Comparison of ENCODE assay signal across 8 cellular contexts in genomic region chrX:49163555-49164419, GRCh38. TPM values are rescaled to one million over a fixed set of nuclear protein-coding genes. Genes with fewer than 3 reads are reported as not detected.
DNase-seq lines count a peak whose midpoint lies in the region; ATAC-seq and TF ChIP-seq lines count a peak whose summit lies in the region.

No MANE protein-coding gene starts in this region.

- DNase-seq in COLO829 (ENCODE audit: low spot score) (peak; percentile 78), fibroblast of gingiva (ENCODE audit: low read depth) (peak; percentile 82), naive B cell (peak; percentile 81)
- peak; percentile 77 for DNase-seq in activated T-helper 1 cell treated with anti-CD3 and anti-CD28 coated beads, Interleukin-12 subunit alpha, Interleukin-12 subunit beta, Interleukin-2, Interleukin-4 antibody, amounts not matched to agents 30 ng/mL and 10 ng/mL and 1 ng/mL, durations not matched to agents 14 hours and 24 hours and 36 hours (ENCODE audit: low spot score)
- peak; percentile 54 to 80 (median 73) for DNase-seq in stimulated activated naive CD4-positive, alpha-beta T cell (lab: John Stamatoyannopoulos, UW)

- peaks cover 12 to 15% (median 15%) of the 10 kb centered on the region in 3 donors for H3K4me1 Mint-ChIP-seq in IgD-negative memory B cell
- peaks cover 23% of the 10 kb centered on the region for H3K4me1 Mint-ChIP-seq in activated T-helper 1 cell treated with anti-CD3 and anti-CD28 coated beads, Interleukin-12 subunit alpha, Interleukin-12 subunit beta, Interleukin-2, Interleukin-4 antibody, amounts not matched to agents 30 ng/mL and 10 ng/mL and 1 ng/mL, durations not matched to agents 14 hours and 24 hours and 36 hours (ENCODE audit: low read depth)
- peaks cover 23 to 41% (median 28%) of the 10 kb centered on the region in 3 donors for H3K4me1 Mint-ChIP-seq in naive B cell

- H3K27me3 Mint-ChIP-seq in IgD-negative memory B cell, result peaks cover under 1% of the 10 kb centered on the region
- peaks cover 4% of the 10 kb centered on the region for H3K27me3 Mint-ChIP-seq in activated T-helper 1 cell treated with anti-CD3 and anti-CD28 coated beads, Interleukin-12 subunit alpha, Interleukin-12 subunit beta, Interleukin-2, Interleukin-4 antibody, amounts not matched to agents 30 ng/mL and 10 ng/mL and 1 ng/mL, durations not matched to agents 14 hours and 24 hours and 36 hours (ENCODE audit: insufficient read depth)
- H3K27me3 Mint-ChIP-seq in naive B cell, result no peaks in the 10 kb centered on the region

- intact Hi-C loops in activated T-helper 1 cell treated with anti-CD3 and anti-CD28 coated beads, Interleukin-12 subunit alpha, Interleukin-12 subunit beta, Interleukin-2, Interleukin-4 antibody, amounts not matched to agents 30 ng/mL and 10 ng/mL and 1 ng/mL, durations not matched to agents 14 hours and 24 hours and 36 hours (cut with micrococcal nuclease), result loop anchor here (1.0 to 10.0 kb wide), 6 partner anchors 8 to 1679 kb away; partner anchors contain the start of genes GRIPAP1, HDAC6, PIM2 and SLC35A2

- H3K9me3 Mint-ChIP-seq in IgD-negative memory B cell (no peaks in the 10 kb centered on the region), naive B cell (peaks cover 0 to 3% (median 0%) of the 10 kb centered on the region in 7 donors)
- H3K9me3 Mint-ChIP-seq in activated T-helper 1 cell treated with anti-CD3 and anti-CD28 coated beads, Interleukin-12 subunit alpha, Interleukin-12 subunit beta, Interleukin-2, Interleukin-4 antibody, amounts not matched to agents 30 ng/mL and 10 ng/mL and 1 ng/mL, durations not matched to agents 14 hours and 24 hours and 36 hours, result no peaks in the 10 kb centered on the region

- H3K4me3 Mint-ChIP-seq in IgD-negative memory B cell (peak overlapping the region; percentile 77 to 92 (median 84)), naive B cell (peak overlapping the region; percentile 71 to 91 (median 85))
- peak overlapping the region; percentile 69 for H3K4me3 Mint-ChIP-seq in activated T-helper 1 cell treated with anti-CD3 and anti-CD28 coated beads, Interleukin-12 subunit alpha, Interleukin-12 subunit beta, Interleukin-2, Interleukin-4 antibody, amounts not matched to agents 30 ng/mL and 10 ng/mL and 1 ng/mL, durations not matched to agents 14 hours and 24 hours and 36 hours

- ATAC-seq in GM21390 (IDR thresholded peaks at IDR 0.05; ENCODE audit: unreplicated experiment) (peak; percentile 50), naive B cell (ENCODE audit: low read depth in 2 of 2) (peak; percentile 53 to 57)

- no peaks in the 10 kb centered on the region for H3K36me3 Mint-ChIP-seq in IgD-negative memory B cell
- H3K36me3 Mint-ChIP-seq in activated T-helper 1 cell treated with anti-CD3 and anti-CD28 coated beads, Interleukin-12 subunit alpha, Interleukin-12 subunit beta, Interleukin-2, Interleukin-4 antibody, amounts not matched to agents 30 ng/mL and 10 ng/mL and 1 ng/mL, durations not matched to agents 14 hours and 24 hours and 36 hours (ENCODE audit: low read depth), result no peaks in the 10 kb centered on the region
- H3K36me3 Mint-ChIP-seq in naive B cell, result no peaks in the 10 kb centered on the region

- H3K27ac Mint-ChIP-seq in IgD-negative memory B cell, result peak overlapping the region; percentile 90 to 94 (median 91)
- H3K27ac Mint-ChIP-seq in activated T-helper 1 cell treated with anti-CD3 and anti-CD28 coated beads, Interleukin-12 subunit alpha, Interleukin-12 subunit beta, Interleukin-2, Interleukin-4 antibody, amounts not matched to agents 30 ng/mL and 10 ng/mL and 1 ng/mL, durations not matched to agents 14 hours and 24 hours and 36 hours, result peak overlapping the region; percentile 72
- H3K27ac Mint-ChIP-seq in naive B cell, result peak overlapping the region in 5 of 6 donors; percentile 1 to 97 (median 85)

TF ChIP-seq in PFSK-1, 5 proteins besides CTCF, POLR2A, EP300 and RAD21:
- TF ChIP-seq POLR2AphosphoS5 (IDR thresholded peaks at IDR 0.05; ENCODE audit: low read depth, low read length), result peak; percentile 29; the same call in 1 of the 2 replicates
- no peak for TF ChIP-seq REST (IDR thresholded peaks at IDR 0.05; ENCODE audit: insufficient read depth in 1 of 2, low read depth in 2 of 2, low read length in 2 of 2)
- no peak for TF ChIP-seq TAF1 (IDR thresholded peaks at IDR 0.05; ENCODE audit: borderline replicate concordance, insufficient read depth, low read length)
- no peak for TF ChIP-seq SIN3A (IDR thresholded peaks at IDR 0.05; ENCODE audit: borderline replicate concordance, insufficient read depth, low read length)
- TF ChIP-seq FOXP2 (optimal IDR thresholded peaks at IDR 0.05; ENCODE audit: borderline replicate concordance, extremely low read depth, extremely low read length, insufficient read depth), result peak; percentile 67

RNA-seq across cellular contexts. Expression of gene MAGIX, which starts 1.2 kb away (rescaled TPM):
- polyA plus RNA-seq in IgD-negative memory B cell (0.49 TPM), naive B cell (ENCODE audit: low read depth in 6 of 6) (under 1 TPM in 5 of 6 donors, not detected in 1; 0.18 to 0.96 (median 0.35) TPM)
- 1.4 TPM for polyA plus RNA-seq in PFSK-1 (2012; ENCODE audit: insufficient read length, low read depth)
- total RNA-seq in activated T-helper 1 cell treated with anti-CD3 and anti-CD28 coated beads, Interleukin-12 subunit alpha, Interleukin-12 subunit beta, Interleukin-2, Interleukin-4 antibody, amounts not matched to agents 30 ng/mL and 10 ng/mL and 1 ng/mL, durations not matched to agents 14 hours and 24 hours and 36 hours, result 1.4 and 2.8 TPM in 2 replicates

RNA-seq across cellular contexts. Expression of gene PLP2, which starts 7.9 kb away (rescaled TPM):
- polyA plus RNA-seq in IgD-negative memory B cell (292 TPM), naive B cell (ENCODE audit: low read depth in 6 of 6) (100 to 1,000 TPM; 110 to 208 (median 153) TPM)
- 1.0 TPM for polyA plus RNA-seq in PFSK-1 (2012; ENCODE audit: insufficient read length, low read depth)
- 72.9 and 73.2 TPM in 2 replicates for total RNA-seq in activated T-helper 1 cell treated with anti-CD3 and anti-CD28 coated beads, Interleukin-12 subunit alpha, Interleukin-12 subunit beta, Interleukin-2, Interleukin-4 antibody, amounts not matched to agents 30 ng/mL and 10 ng/mL and 1 ng/mL, durations not matched to agents 14 hours and 24 hours and 36 hours

RNA-seq across cellular contexts. Expression of gene PRICKLE3, which starts 22.4 kb away (rescaled TPM):
- polyA plus RNA-seq in IgD-negative memory B cell, result 9.5 TPM
- 9.5 TPM for polyA plus RNA-seq in PFSK-1 (2012; ENCODE audit: insufficient read length, low read depth)
- total RNA-seq in activated T-helper 1 cell treated with anti-CD3 and anti-CD28 coated beads, Interleukin-12 subunit alpha, Interleukin-12 subunit beta, Interleukin-2, Interleukin-4 antibody, amounts not matched to agents 30 ng/mL and 10 ng/mL and 1 ng/mL, durations not matched to agents 14 hours and 24 hours and 36 hours, result 19.5 and 20.4 TPM in 2 replicates
- polyA plus RNA-seq in naive B cell (ENCODE audit: low read depth in 6 of 6), result 1 to 10 TPM in 5 of 6 donors, not detected in 1; 3.6 to 8.6 (median 5.4) TPM

RNA-seq across cellular contexts. Expression of gene SYP, which starts 36.2 kb away (rescaled TPM):
- polyA plus RNA-seq in IgD-negative memory B cell (1.1 TPM), naive B cell (ENCODE audit: low read depth in 6 of 6) (1 to 10 TPM in 1 of 6 donors, under 1 TPM in 4, not detected in 1; 0.15 to 1.3 (median 0.47) TPM)
- polyA plus RNA-seq in PFSK-1 (2012; ENCODE audit: insufficient read length, low read depth), result 0.77 TPM
- total RNA-seq in activated T-helper 1 cell treated with anti-CD3 and anti-CD28 coated beads, Interleukin-12 subunit alpha, Interleukin-12 subunit beta, Interleukin-2, Interleukin-4 antibody, amounts not matched to agents 30 ng/mL and 10 ng/mL and 1 ng/mL, durations not matched to agents 14 hours and 24 hours and 36 hours, result 2.9 and 3.3 TPM in 2 replicates

RNA-seq across cellular contexts. Expression of gene GPKOW, which starts 40.3 kb away (rescaled TPM):
- polyA plus RNA-seq in IgD-negative memory B cell, result 27.3 TPM
- 41.4 TPM for polyA plus RNA-seq in PFSK-1 (2012; ENCODE audit: insufficient read length, low read depth)
- total RNA-seq in activated T-helper 1 cell treated with anti-CD3 and anti-CD28 coated beads, Interleukin-12 subunit alpha, Interleukin-12 subunit beta, Interleukin-2, Interleukin-4 antibody, amounts not matched to agents 30 ng/mL and 10 ng/mL and 1 ng/mL, durations not matched to agents 14 hours and 24 hours and 36 hours, result 26.6 and 28.1 TPM in 2 replicates
- 10 to 100 TPM; 17.9 to 33.9 (median 22.0) TPM for polyA plus RNA-seq in naive B cell (ENCODE audit: low read depth in 6 of 6)

Comparison
In these comparisons a context has a peak if more than half of its experiments do, and no peak if none do; other contexts are left out.
1. Peak in every context shown above with its lines: DNase-seq and ATAC-seq.